Comparison of ENCODE assay signal across 1 cellular context in the genomic region with DNA sequence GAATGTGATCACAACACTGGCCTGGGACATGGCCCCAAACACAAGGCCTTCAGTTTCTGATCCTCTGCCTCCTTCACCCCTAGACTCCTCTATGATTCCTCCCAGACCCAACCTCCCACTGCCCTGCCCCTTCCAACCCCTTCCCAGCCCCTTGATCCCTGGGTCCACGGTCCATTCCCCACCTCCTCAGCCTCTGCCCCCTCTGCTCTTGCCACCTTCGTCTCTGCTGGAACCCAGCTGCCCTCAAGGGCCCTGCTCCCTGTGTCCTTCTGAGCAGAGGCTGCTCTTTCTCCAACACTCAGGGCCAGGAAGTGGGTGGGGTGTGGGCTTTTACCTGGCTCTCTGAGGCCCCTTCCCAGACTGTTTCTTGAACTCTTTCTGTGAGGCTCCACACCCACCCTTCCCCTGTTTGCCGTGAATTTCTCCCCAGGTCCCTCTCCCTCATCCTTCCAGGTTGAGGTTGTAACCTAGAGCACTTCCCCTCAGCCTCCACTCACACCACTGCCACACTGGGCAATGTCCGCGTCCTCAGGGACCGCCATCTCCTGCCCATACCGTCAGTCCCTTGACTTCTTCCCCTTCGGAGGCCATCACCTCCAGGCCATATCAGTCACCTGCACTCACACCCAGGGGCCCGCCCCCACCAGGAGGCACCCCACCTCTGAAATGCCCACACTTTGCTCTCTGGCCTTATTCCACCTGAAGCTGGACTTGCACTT.
TF ChIP-seq lines count a peak whose summit lies in the region.

No MANE protein-coding gene starts in this region.

TF ChIP-seq in HepG2, 621 proteins besides CTCF, POLR2A, EP300 and RAD21:
- no peak for TF ChIP-seq ZNF451 (CRISPR knock-in tag; IDR thresholded peaks at IDR 0.05)
- TF ChIP-seq, protein P1, sequence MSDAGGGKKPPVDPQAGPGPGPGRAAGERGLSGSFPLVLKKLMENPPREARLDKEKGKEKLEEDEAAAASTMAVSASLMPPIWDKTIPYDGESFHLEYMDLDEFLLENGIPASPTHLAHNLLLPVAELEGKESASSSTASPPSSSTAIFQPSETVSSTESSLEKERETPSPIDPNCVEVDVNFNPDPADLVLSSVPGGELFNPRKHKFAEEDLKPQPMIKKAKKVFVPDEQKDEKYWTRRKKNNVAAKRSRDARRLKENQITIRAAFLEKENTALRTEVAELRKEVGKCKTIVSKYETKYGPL (CRISPR knock-in tag; IDR thresholded peaks at IDR 0.05): no peak
- TF ChIP-seq KDM5A (IDR thresholded peaks at IDR 0.05; ENCODE audit: borderline replicate concordance, low read length): no peak
- TF ChIP-seq NR2F2 (IDR thresholded peaks at IDR 0.05; ENCODE audit: borderline replicate concordance, low read depth): no peak
- TF ChIP-seq ZFP82 (CRISPR knock-in tag; IDR thresholded peaks at IDR 0.05; ENCODE audit: borderline replicate concordance): no peak
- TF ChIP-seq TAF15 (IDR thresholded peaks at IDR 0.05; ENCODE audit: low read depth, low read length, poor library complexity, severe bottlenecking): no peak
- TF ChIP-seq, protein P2, sequence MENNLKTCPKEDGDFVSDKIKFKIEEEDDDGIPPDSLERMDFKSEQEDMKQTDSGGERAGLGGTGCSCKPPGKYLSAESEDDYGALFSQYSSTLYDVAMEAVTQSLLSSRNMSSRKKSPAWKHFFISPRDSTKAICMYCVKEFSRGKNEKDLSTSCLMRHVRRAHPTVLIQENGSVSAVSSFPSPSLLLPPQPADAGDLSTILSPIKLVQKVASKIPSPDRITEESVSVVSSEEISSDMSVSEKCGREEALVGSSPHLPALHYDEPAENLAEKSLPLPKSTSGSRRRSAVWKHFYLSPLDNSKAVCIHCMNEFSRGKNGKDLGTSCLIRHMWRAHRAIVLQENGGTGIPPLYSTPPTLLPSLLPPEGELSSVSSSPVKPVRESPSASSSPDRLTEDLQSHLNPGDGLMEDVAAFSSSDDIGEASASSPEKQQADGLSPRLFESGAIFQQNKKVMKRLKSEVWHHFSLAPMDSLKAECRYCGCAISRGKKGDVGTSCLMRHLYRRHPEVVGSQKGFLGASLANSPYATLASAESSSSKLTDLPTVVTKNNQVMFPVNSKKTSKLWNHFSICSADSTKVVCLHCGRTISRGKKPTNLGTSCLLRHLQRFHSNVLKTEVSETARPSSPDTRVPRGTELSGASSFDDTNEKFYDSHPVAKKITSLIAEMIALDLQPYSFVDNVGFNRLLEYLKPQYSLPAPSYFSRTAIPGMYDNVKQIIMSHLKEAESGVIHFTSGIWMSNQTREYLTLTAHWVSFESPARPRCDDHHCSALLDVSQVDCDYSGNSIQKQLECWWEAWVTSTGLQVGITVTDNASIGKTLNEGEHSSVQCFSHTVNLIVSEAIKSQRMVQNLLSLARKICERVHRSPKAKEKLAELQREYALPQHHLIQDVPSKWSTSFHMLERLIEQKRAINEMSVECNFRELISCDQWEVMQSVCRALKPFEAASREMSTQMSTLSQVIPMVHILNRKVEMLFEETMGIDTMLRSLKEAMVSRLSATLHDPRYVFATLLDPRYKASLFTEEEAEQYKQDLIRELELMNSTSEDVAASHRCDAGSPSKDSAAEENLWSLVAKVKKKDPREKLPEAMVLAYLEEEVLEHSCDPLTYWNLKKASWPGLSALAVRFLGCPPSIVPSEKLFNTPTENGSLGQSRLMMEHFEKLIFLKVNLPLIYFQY (CRISPR knock-in tag; IDR thresholded peaks at IDR 0.05; ENCODE audit: borderline replicate concordance): no peak
